Comparison of ENCODE assay signal across 35 cellular contexts in the genomic region with DNA sequence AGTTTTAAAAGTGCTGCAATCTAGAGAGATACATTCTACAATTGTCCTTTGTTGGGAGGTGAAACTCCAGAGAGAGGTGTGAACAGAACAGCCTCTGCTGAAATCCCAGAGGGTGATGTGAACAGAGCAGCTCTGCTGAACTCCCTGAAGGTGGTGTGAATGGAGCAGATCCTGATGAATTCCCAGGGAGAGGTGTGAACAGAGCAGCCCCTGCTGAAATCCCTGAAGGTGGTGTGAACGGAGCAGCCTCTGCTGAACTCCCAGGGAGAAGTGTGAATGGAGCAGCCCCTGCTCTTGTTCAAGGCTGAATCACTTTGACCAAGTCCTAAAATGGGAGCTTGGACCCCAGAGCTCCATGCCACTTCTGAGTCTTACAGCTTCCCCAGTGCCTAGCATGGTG.
"Had no signal": no experiment of that assay in that cellular context is flagged by ENCODE, and none has a peak within 500 bp of the region (broad histone marks: within the 10 kb centered on the region; RNA-seq: fewer than 3 reads in every experiment).

No MANE protein-coding gene starts in this region.

- H3K27ac Mint-ChIP-seq: activated B cell treated with CpG ODN at 0.5 μM for 24 hours; activated CD8-positive, alpha-beta T cell treated with anti-CD3 and anti-CD28 coated beads for 36 hours; activated naive CD8-positive, alpha-beta T cell; activated T-helper 17 cell treated with anti-CD3 and anti-CD28 coated beads, Interleukin-2, amount 50 U/mL, for 72 hours; dendritic cell treated with granulocyte-macrophage colony-stimulating factor and Interleukin-4, amounts not matched to agents 40 ng/mL and 50 ng/mL, for 4 days; endodermal cell; T-helper 17 cell; T-helper 2 cell treated with Interferon-gamma antibody and Interleukin-4, amounts not matched to agents 5 μg/mL and 100 μg/mL, for 36 hours had no signal

- H3K9me3 Mint-ChIP-seq: activated B cell treated with CpG ODN at 0.5 μM for 24 hours; activated CD8-positive, alpha-beta T cell treated with anti-CD3 and anti-CD28 coated beads for 36 hours; activated T-cell treated with anti-CD3 and anti-CD28 coated beads, Interleukin-2, amount 50 U/mL, for 4 hours; activated T-helper 17 cell treated with anti-CD3 and anti-CD28 coated beads, Interleukin-2, amount 50 U/mL, for 72 hours; central memory CD8-positive, alpha-beta T cell; dendritic cell treated with granulocyte-macrophage colony-stimulating factor and Interleukin-4, amounts not matched to agents 40 ng/mL and 50 ng/mL, for 4 days; endodermal cell; T-helper 2 cell treated with Interferon-gamma antibody and Interleukin-4, amounts not matched to agents 5 μg/mL and 100 μg/mL, for 36 hours had no signal

- FAIRE-seq: astrocyte had no signal

- ATAC-seq: activated CD4-positive, CD25-positive, alpha-beta regulatory T cell treated with anti-CD3 and anti-CD28 coated beads, Interleukin-2, amount 50 U/mL, for 24 hours; activated CD8-positive, alpha-beta T cell treated with anti-CD3 and anti-CD28 coated beads for 36 hours; activated T-cell treated with anti-CD3 and anti-CD28 coated beads, Interleukin-2, amount 50 U/mL, for 4 hours; activated T-helper 17 cell treated with anti-CD3 and anti-CD28 coated beads, Interleukin-2, amount 50 U/mL, for 72 hours; gastrocnemius medialis; heart left ventricle; T-helper 17 cell had no signal

- H3K36me3 Mint-ChIP-seq: activated naive CD8-positive, alpha-beta T cell had no signal

- H3K36me3 ChIP-seq: brain microvascular endothelial cell, esophagus muscularis mucosa, gastrocnemius medialis, heart left ventricle, WERI-Rb-1 had no signal

- H3K9me3 ChIP-seq: esophagus muscularis mucosa, gastrocnemius medialis, heart left ventricle had no signal

- H3K4me1 ChIP-seq: esophagus muscularis mucosa, foreskin keratinocyte, gastrocnemius medialis, heart left ventricle had no signal

- DNase-seq: activated B cell treated with CpG ODN at 0.5 μM for 24 hours; activated CD4-positive, alpha-beta T cell treated with anti-CD3 and anti-CD28 coated beads for 48 hours; activated CD4-positive, alpha-beta T cell treated with anti-CD3 and anti-CD28 coated beads, Interleukin-2, amount 50 U/mL, for 1 hour; activated CD4-positive, alpha-beta T cell treated with anti-CD3 and anti-CD28 coated beads, Interleukin-2, amount 50 U/mL, for 48 hours; activated CD8-positive, alpha-beta memory T cell treated with anti-CD3 and anti-CD28 coated beads for 24 hours; activated CD8-positive, alpha-beta T cell treated with anti-CD3 and anti-CD28 coated beads for 36 hours; activated effector memory CD4-positive, alpha-beta T cell treated with Interleukin-2 at 50 U/mL for 16 hours; activated gamma-delta T cell treated with Interleukin-2 at 50 U/mL for 16 hours; activated naive CD4-positive, alpha-beta T cell treated with anti-CD3 and anti-CD28 coated beads, Interleukin-2, amount 50 U/mL, for 16 hours; activated naive CD4-positive, alpha-beta T cell treated with Interleukin-2 at 50 U/mL for 16 hours; activated T-cell treated with anti-CD3 and anti-CD28 coated beads, Interleukin-2, amount 50 U/mL, for 4 hours; amniotic stem cell; anterior cingulate cortex; brain microvascular endothelial cell; dorsolateral prefrontal cortex; effector memory CD4-positive, alpha-beta T cell; endodermal cell; erythroblast; gastrocnemius medialis; glutamatergic neuron; heart left ventricle; T-helper 1 cell; T-helper 17 cell; T1000; WERI-Rb-1 had no signal

- H3K4me1 Mint-ChIP-seq: activated B cell treated with CpG ODN at 0.5 μM for 24 hours; activated T-helper 17 cell treated with anti-CD3 and anti-CD28 coated beads, Interleukin-2, amount 50 U/mL, for 72 hours; central memory CD8-positive, alpha-beta T cell; T-helper 17 cell had no signal

- H3K4me3 Mint-ChIP-seq: activated B cell treated with CpG ODN at 0.5 μM for 24 hours; activated CD8-positive, alpha-beta T cell treated with anti-CD3 and anti-CD28 coated beads for 36 hours; activated naive CD8-positive, alpha-beta T cell; activated T-cell treated with anti-CD3 and anti-CD28 coated beads, Interleukin-2, amount 50 U/mL, for 4 hours; activated T-helper 17 cell treated with anti-CD3 and anti-CD28 coated beads, Interleukin-2, amount 50 U/mL, for 72 hours; central memory CD8-positive, alpha-beta T cell; dendritic cell treated with granulocyte-macrophage colony-stimulating factor and Interleukin-4, amounts not matched to agents 40 ng/mL and 50 ng/mL, for 4 days; endodermal cell; T-helper 17 cell; T-helper 2 cell treated with Interferon-gamma antibody and Interleukin-4, amounts not matched to agents 5 μg/mL and 100 μg/mL, for 36 hours had no signal

- H3K27me3 Mint-ChIP-seq: activated CD8-positive, alpha-beta T cell treated with anti-CD3 and anti-CD28 coated beads for 36 hours; activated naive CD8-positive, alpha-beta T cell; central memory CD8-positive, alpha-beta T cell had no signal

- H3K27me3 ChIP-seq: brain microvascular endothelial cell, dorsolateral prefrontal cortex, gastrocnemius medialis had no signal

- H3K27ac ChIP-seq: brain microvascular endothelial cell, coronary artery, dorsolateral prefrontal cortex, esophagus muscularis mucosa, foreskin keratinocyte, gastrocnemius medialis, heart left ventricle, WERI-Rb-1 had no signal

- H3K4me3 ChIP-seq: coronary artery, dorsolateral prefrontal cortex, esophagus muscularis mucosa, gastrocnemius medialis, heart left ventricle had no signal
